ENCODE assay signal across 9 cellular contexts in genomic region chr3:115634052-115634451, GRCh38. TPM values are rescaled to one million over a fixed set of nuclear protein-coding genes. Genes with fewer than 3 reads are reported as not detected.
"Had no signal": no experiment of that assay in that cellular context is flagged by ENCODE, and none has a peak within 500 bp of the region (broad histone marks: within the 10 kb centered on the region; RNA-seq: fewer than 3 reads in every experiment).

No MANE protein-coding gene starts in this region.

- ATAC-seq: GM23338 had no signal

- FAIRE-seq: H1, H54, HTR-8/SVneo had no signal

- H3K4me3 Mint-ChIP-seq: GM23338, H9 had no signal

- DNase-seq: H9, HCEC 1CT, KBM-7 had no signal

- H3K4me2 ChIP-seq: GM23338, KMS-11 had no signal

- H3K27ac Mint-ChIP-seq: GM23338, H9 had no signal

- H3K4me3 ChIP-seq: GM23338 had no signal

- H3K9me3 Mint-ChIP-seq: GM23338, H9 had no signal

- H2AFZ ChIP-seq: GM23338 had no signal

- H3K9ac ChIP-seq: KMS-11 had no signal

- H3K27ac ChIP-seq: KMS-11 had no signal

RNA-seq across cellular contexts. Expression of gene GAP43, which starts 10.7 kb away (rescaled TPM):
- total RNA-seq: HT-29 had no signal
